ENCODE assay signal across 15 cellular contexts in genomic region chr9:131774636-131775035, GRCh38. TPM values are rescaled to one million over a fixed set of nuclear protein-coding genes. Genes with fewer than 3 reads are reported as not detected.
DNase-seq lines count a peak whose midpoint lies in the region; ATAC-seq, FAIRE-seq and TF ChIP-seq lines count a peak whose summit lies in the region.
"Had no signal": no experiment of that assay in that cellular context is flagged by ENCODE, and none has a peak within 500 bp of the region (broad histone marks: within the 10 kb centered on the region; RNA-seq: fewer than 3 reads in every experiment).

No MANE protein-coding gene starts in this region.

- TF ChIP-seq POLR2A in A549 (IDR thresholded peaks at IDR 0.05; ENCODE audit: low read length), result no peak

- no peaks in the 10 kb centered on the region for H3K4me1 ChIP-seq in A549
- no peaks in the 10 kb centered on the region for H3K4me1 ChIP-seq in SK-N-SH (ENCODE audit: control insufficient read depth in 1 of 2, insufficient read depth in 2 of 2, low read depth in 1 of 2, low read length in 1 of 2)
- H3K4me1 ChIP-seq: HAP-1 had no signal

- POLR2A ChIA-PET in A549 (lab: Yijun Ruan, JAX), result no interaction called here
- POLR2A ChIA-PET in SK-N-SH (lab: Yijun Ruan, JAX), result no interaction called here

- H3K9me3 ChIP-seq in A549, result no peaks in the 10 kb centered on the region
- H3K9me3 ChIP-seq in WERI-Rb-1 (ENCODE audit: severe bottlenecking), result peaks cover 8% of the 10 kb centered on the region
- no peaks in the 10 kb centered on the region for H3K9me3 ChIP-seq in SK-N-SH
- H3K9me3 ChIP-seq: HAP-1 had no signal

- H3K27me3 ChIP-seq in WERI-Rb-1 (ENCODE audit: insufficient read depth, low read depth, severe bottlenecking), result no peaks in the 10 kb centered on the region
- no peaks in the 10 kb centered on the region; the same call in 1 of the 2 replicates for H3K27me3 ChIP-seq in SK-N-SH (ENCODE audit: insufficient read depth)

- no peak for DNase-seq in A549 (ENCODE audit: low read depth in 1 of 2, low spot score in 1 of 2)
- DNase-seq in DMS79 treated with DMSO at 0.1 percent for 48 hours (lab: John Stamatoyannopoulos, UW), result peak; percentile 47
- peak; percentile 47 for DNase-seq in NCI-H2171 (lab: John Stamatoyannopoulos, UW)
- DNase-seq in WERI-Rb-1, result peak; percentile 42
- no peak for DNase-seq in cardiac septum (ENCODE audit: low spot score)
- no peak for DNase-seq in omental fat pad (ENCODE audit: low spot score)
- DNase-seq in SK-N-SH, result no peak
- DNase-seq in NCI-H510A (lab: John Stamatoyannopoulos, UW), result no peak
- DNase-seq: COR-L47, DMS153, GF-D8 had no signal

- WGBS in A549 (ENCODE audit: missing lambda C conversion rate), result 50% methylated on average over 6 of the region's 6 CpGs
- WGBS in SK-N-SH (ENCODE audit: low lambda C conversion rate), result 55% methylated on average over 4 of the region's 6 CpGs

- CTCF ChIA-PET in A549 (lab: Yijun Ruan, JAX), result interaction anchor here (0.9 to 2.5 kb wide), 5 partner anchors 12 to 461 kb away, joined by 3 to 9 read pairs (median 3); no protein-coding TSS in a partner anchor
- CTCF ChIA-PET in SK-N-SH (lab: Yijun Ruan, JAX), result interaction anchor here (0.6 to 1.6 kb wide), 5 partner anchors 8 to 485 kb away, joined by 3 to 7 read pairs (median 4); no protein-coding TSS in a partner anchor

- H4K20me1 ChIP-seq in SK-N-SH (ENCODE audit: insufficient read depth), result no peaks in the 10 kb centered on the region; the same call in 1 of the 2 replicates

- no peak overlapping the region for H3K27ac ChIP-seq in A549
- peak overlapping the region; percentile 28 for H3K27ac ChIP-seq in WERI-Rb-1
- no peak overlapping the region for H3K27ac ChIP-seq in SK-N-SH (ENCODE audit: low read depth in 2 of 2, low read length in 1 of 2)

- no peaks in the 10 kb centered on the region for H3K79me2 ChIP-seq in SK-N-SH (ENCODE audit: insufficient read depth)

- no peak overlapping the region for H2AFZ ChIP-seq in SK-N-SH (ENCODE audit: low read depth)
- H2AFZ ChIP-seq: GM23338 had no signal

- H3K4me2 ChIP-seq in A549 (no peak overlapping the region), SK-N-SH (no peak overlapping the region)
- H3K4me2 ChIP-seq: GM23338 had no signal

- ATAC-seq in A549, result no peak
- no peak for ATAC-seq in omental fat pad (ENCODE audit: low FRiP score)

- TF ChIP-seq EP300 in A549 (IDR thresholded peaks at IDR 0.05), result no peak
- TF ChIP-seq EP300 in SK-N-SH (IDR thresholded peaks at IDR 0.05; ENCODE audit: borderline replicate concordance in 1 of 2, low read depth in 1 of 2, low read length in 1 of 2), result no peak

- TF ChIP-seq RAD21 in A549 (conservative IDR thresholded peaks at IDR 0.05 in 1 of 2, IDR thresholded peaks at IDR 0.05 in 1 of 2) (no peak), SK-N-SH (IDR thresholded peaks at IDR 0.05; ENCODE audit: low read length) (no peak)

- TF ChIP-seq CTCF in A549 (IDR thresholded peaks at IDR 0.05), result no peak
- no peak for TF ChIP-seq CTCF in WERI-Rb-1 (IDR thresholded peaks at IDR 0.05; ENCODE audit: low read depth, low read length)
- no peak for TF ChIP-seq CTCF in omental fat pad (IDR thresholded peaks at IDR 0.05)
- TF ChIP-seq CTCF in SK-N-SH (IDR thresholded peaks at IDR 0.05), result no peak

- H3K4me3 ChIP-seq in A549 (no peak overlapping the region), WERI-Rb-1 (ENCODE audit: low read depth, low read length) (peak overlapping the region; percentile 2; the same call in 1 of the 2 replicates), SK-N-SH (ENCODE audit: low read depth in 2 of 2, low read length in 1 of 2) (no peak overlapping the region)
- H3K4me3 ChIP-seq: GM23338, HAP-1 had no signal

- intact Hi-C loops in cardiac septum (cut with DNase I), result loop anchor here (10.0 kb wide), 1 partner anchor 340 kb away; no protein-coding TSS in a partner anchor

- H3K9me2 ChIP-seq in SK-N-SH, result no peaks in the 10 kb centered on the region

- no peak overlapping the region for H3K9ac ChIP-seq in SK-N-SH

- H3K36me3 ChIP-seq in WERI-Rb-1, result no peaks in the 10 kb centered on the region
- no peaks in the 10 kb centered on the region for H3K36me3 ChIP-seq in SK-N-SH (replicated peaks in 1 of 2; ENCODE audit: control insufficient read depth in 1 of 2, insufficient read depth in 2 of 2, low read length in 1 of 2)
- H3K36me3 ChIP-seq: HAP-1 had no signal

- H3F3A ChIP-seq in SK-N-SH (replicated peaks; ENCODE audit: insufficient read depth), result no peaks in the 10 kb centered on the region

- no peak for FAIRE-seq in A549 (lab: Jason Lieb, UNC)
- FAIRE-seq: GM12891, GM18507 had no signal

TF ChIP-seq in A549, 52 proteins besides CTCF, POLR2A, EP300 and RAD21:
- TF ChIP-seq MAFK (IDR thresholded peaks at IDR 0.05; ENCODE audit: partially characterized antibody) (peak; percentile 13), MYC (IDR thresholded peaks at IDR 0.05; ENCODE audit: borderline replicate concordance, low read length) (no peak), ZSCAN20 (CRISPR knock-in tag; IDR thresholded peaks at IDR 0.05) (no peak), FOSB (CRISPR knock-in tag; IDR thresholded peaks at IDR 0.05) (no peak), PBX3 (IDR thresholded peaks at IDR 0.05) (no peak)
- TF ChIP-seq, protein P1, sequence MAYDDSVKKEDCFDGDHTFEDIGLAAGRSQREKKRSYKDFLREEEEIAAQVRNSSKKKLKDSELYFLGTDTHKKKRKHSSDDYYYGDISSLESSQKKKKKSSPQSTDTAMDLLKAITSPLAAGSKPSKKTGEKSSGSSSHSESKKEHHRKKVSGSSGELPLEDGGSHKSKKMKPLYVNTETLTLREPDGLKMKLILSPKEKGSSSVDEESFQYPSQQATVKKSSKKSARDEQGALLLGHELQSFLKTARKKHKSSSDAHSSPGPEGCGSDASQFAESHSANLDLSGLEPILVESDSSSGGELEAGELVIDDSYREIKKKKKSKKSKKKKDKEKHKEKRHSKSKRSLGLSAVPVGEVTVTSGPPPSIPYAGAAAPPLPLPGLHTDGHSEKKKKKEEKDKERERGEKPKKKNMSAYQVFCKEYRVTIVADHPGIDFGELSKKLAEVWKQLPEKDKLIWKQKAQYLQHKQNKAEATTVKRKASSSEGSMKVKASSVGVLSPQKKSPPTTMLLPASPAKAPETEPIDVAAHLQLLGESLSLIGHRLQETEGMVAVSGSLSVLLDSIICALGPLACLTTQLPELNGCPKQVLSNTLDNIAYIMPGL (CRISPR knock-in tag; IDR thresholded peaks at IDR 0.05; ENCODE audit: borderline replicate concordance), result no peak

TF ChIP-seq in SK-N-SH, 30 proteins besides CTCF, POLR2A, EP300 and RAD21 (continues in another document):
- TF ChIP-seq YY1 (IDR thresholded peaks at IDR 0.05; ENCODE audit: low read depth), result no peak
- no peak for TF ChIP-seq SIN3A (IDR thresholded peaks at IDR 0.05; ENCODE audit: borderline replicate concordance, low read depth, low read length)
- TF ChIP-seq, protein P2, sequence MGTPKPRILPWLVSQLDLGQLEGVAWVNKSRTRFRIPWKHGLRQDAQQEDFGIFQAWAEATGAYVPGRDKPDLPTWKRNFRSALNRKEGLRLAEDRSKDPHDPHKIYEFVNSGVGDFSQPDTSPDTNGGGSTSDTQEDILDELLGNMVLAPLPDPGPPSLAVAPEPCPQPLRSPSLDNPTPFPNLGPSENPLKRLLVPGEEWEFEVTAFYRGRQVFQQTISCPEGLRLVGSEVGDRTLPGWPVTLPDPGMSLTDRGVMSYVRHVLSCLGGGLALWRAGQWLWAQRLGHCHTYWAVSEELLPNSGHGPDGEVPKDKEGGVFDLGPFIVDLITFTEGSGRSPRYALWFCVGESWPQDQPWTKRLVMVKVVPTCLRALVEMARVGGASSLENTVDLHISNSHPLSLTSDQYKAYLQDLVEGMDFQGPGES (IDR thresholded peaks at IDR 0.05; ENCODE audit: low read depth, low read length), result no peak
- no peak for TF ChIP-seq MEF2A (IDR thresholded peaks at IDR 0.05; ENCODE audit: borderline replicate concordance, low read depth)
- TF ChIP-seq GATA2 (CRISPR knock-in tag; IDR thresholded peaks at IDR 0.05), result no peak
- no peak for TF ChIP-seq USF1 (IDR thresholded peaks at IDR 0.05; ENCODE audit: borderline replicate concordance, low read depth)
- no peak for TF ChIP-seq ELF1 (IDR thresholded peaks at IDR 0.05)
- TF ChIP-seq MAX (IDR thresholded peaks at IDR 0.05; ENCODE audit: low read depth), result no peak
- TF ChIP-seq TCF12 (IDR thresholded peaks at IDR 0.05), result no peak
- no peak for TF ChIP-seq FOXM1 (IDR thresholded peaks at IDR 0.05; ENCODE audit: low read depth)
- no peak for TF ChIP-seq RFX5 (IDR thresholded peaks at IDR 0.05; ENCODE audit: low read length)
- no peak for TF ChIP-seq PBX3 (IDR thresholded peaks at IDR 0.05)

RNA-seq across cellular contexts. Expression of gene RAPGEF1, which starts 34.8 kb away (rescaled TPM):
- polyA plus RNA-seq in A549 (2011; rRNA removed), result 27.7 and 32.5 TPM in 2 replicates
- polyA plus RNA-seq in A549 (2012; cell fraction: cytosol; rRNA removed), result 21.8 and 26.8 TPM in 2 replicates
- 38.6 and 40.1 TPM in 2 replicates for polyA plus RNA-seq in A549 (2012; cell fraction: nucleus; rRNA removed)
- 20.6 to 21.7 TPM (median 21.6 TPM) in 3 replicates for polyA plus RNA-seq in A549 (2017; fragmentation: RNase III; extraction: RNeasy Plus Mini Kit Qiagen cat#74134 plus additional on column Dnase treatment)
- 31.3 and 33.3 TPM in 2 replicates for polyA minus RNA-seq in A549 (2011; rRNA and poly(A)+ RNA removed)
- 115 TPM for total RNA-seq in cardiac septum
- 10 to 100 TPM; 37.5 to 89.0 (median 62.8) TPM for total RNA-seq in omental fat pad
- polyA plus RNA-seq in SK-N-SH (2012; rRNA removed), result 26.2 and 27.0 TPM in 2 replicates
- 16.1 and 21.6 TPM in 2 replicates for polyA plus RNA-seq in SK-N-SH (2012; cell fraction: cytosol; rRNA removed)
- polyA plus RNA-seq in SK-N-SH (2012; cell fraction: nucleus; rRNA removed), result 28.8 and 31.1 TPM in 2 replicates

Comparison
In these comparisons a context has a peak if more than half of its experiments do, and no peak if none do; other contexts are left out.
1. DNase-seq: peak in DMS79 treated with DMSO at 0.1 percent for 48 hours (single experiment), NCI-H2171 (single experiment) and WERI-Rb-1 (single experiment); none in A549 (0 of 2), cardiac septum (single experiment), omental fat pad (single experiment), SK-N-SH (single experiment) and NCI-H510A (single experiment).